In genomic region chr7:129199406-129199805, GRCh38 we compare ENCODE assay signal across 11 cellular contexts. TPM values are rescaled to one million over a fixed set of nuclear protein-coding genes. Genes with fewer than 3 reads are reported as not detected.
"Had no signal": no experiment of that assay in that cellular context is flagged by ENCODE, and none has a peak within 500 bp of the region (broad histone marks: within the 10 kb centered on the region; RNA-seq: fewer than 3 reads in every experiment).

No MANE protein-coding gene starts in this region.

- ATAC-seq: GM23338, HCT116 had no signal

- H3K4me1 Mint-ChIP-seq: GM23338 had no signal

- H3K9me3 Mint-ChIP-seq: GM23338, HFFc6 had no signal

- H3K4me3 Mint-ChIP-seq: GM23338, H9, HFFc6 had no signal

- H2AFZ ChIP-seq: GM23248, GM23338 had no signal

- H3K4me2 ChIP-seq: GM23338 had no signal

- FAIRE-seq: H1, H54 had no signal

- DNase-seq: GM23248, GOT3, H7, H9, HCEC 1CT, HFFc6 had no signal

- H3K27ac Mint-ChIP-seq: GM23338, H9, HFFc6 had no signal

- H3K9me3 ChIP-seq: HAP-1 had no signal

- H3K4me3 ChIP-seq: GM23248, GM23338, HAP-1 had no signal

- H3K4me1 ChIP-seq: HAP-1 had no signal

- H3K9ac ChIP-seq: GM23248 had no signal

- H3K27ac ChIP-seq: GM23248 had no signal

RNA-seq across cellular contexts. Expression of gene TSPAN33, which starts 54.9 kb away (rescaled TPM):
- polyA plus RNA-seq: GM23248 had no signal
